ENCODE assay signal across 13 cellular contexts in the genomic region with DNA sequence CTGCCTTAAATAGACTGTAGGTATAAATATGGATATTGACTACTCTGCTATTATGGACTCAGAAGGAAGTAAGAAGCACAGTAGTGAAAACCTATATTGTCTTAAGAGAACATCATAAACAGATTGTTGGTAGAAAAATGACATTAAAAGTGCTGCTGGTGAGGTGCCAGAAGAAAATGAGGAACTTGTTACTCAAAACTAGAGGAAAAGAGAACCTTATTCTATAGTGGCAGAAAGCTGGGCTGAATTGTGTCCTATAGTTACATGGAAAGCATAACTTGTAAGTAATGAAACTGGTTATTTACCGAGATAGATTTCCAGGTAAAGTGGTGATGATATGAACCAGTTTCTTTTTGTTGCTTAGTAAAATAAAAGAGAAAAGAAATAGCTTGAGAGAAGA.
"Had no signal": no experiment of that assay in that cellular context is flagged by ENCODE, and none has a peak within 500 bp of the region (broad histone marks: within the 10 kb centered on the region; RNA-seq: fewer than 3 reads in every experiment).

No MANE protein-coding gene starts in this region.

- ATAC-seq: lower lobe of right lung had no signal

- DNase-seq: activated CD4-positive, alpha-beta memory T cell treated with anti-CD3 and anti-CD28 coated beads, Interleukin-2, amount 10 ng/mL, durations not matched to agents 7 days and 5 days; activated CD4-positive, CD25-positive, alpha-beta regulatory T cell treated with anti-CD3 and anti-CD28 coated beads, Interleukin-2, amount 50 U/mL, for 72 hours; activated naive CD4-positive, alpha-beta T cell; esophagus squamous epithelium; foreskin fibroblast; glutamatergic neuron; lower lobe of right lung; midbrain; stimulated activated CD4-positive, alpha-beta T cell treated with anti-CD3 and anti-CD28 coated beads, Interleukin-4, amount 100 ng/mL, for 24 hours; stomach; uterus had no signal

- H3K4me3 ChIP-seq: esophagus squamous epithelium, lower lobe of right lung, neural progenitor cell, stomach, thoracic aorta, uterus had no signal
